ENCODE assay signal across 1 cellular context in the genomic region with DNA sequence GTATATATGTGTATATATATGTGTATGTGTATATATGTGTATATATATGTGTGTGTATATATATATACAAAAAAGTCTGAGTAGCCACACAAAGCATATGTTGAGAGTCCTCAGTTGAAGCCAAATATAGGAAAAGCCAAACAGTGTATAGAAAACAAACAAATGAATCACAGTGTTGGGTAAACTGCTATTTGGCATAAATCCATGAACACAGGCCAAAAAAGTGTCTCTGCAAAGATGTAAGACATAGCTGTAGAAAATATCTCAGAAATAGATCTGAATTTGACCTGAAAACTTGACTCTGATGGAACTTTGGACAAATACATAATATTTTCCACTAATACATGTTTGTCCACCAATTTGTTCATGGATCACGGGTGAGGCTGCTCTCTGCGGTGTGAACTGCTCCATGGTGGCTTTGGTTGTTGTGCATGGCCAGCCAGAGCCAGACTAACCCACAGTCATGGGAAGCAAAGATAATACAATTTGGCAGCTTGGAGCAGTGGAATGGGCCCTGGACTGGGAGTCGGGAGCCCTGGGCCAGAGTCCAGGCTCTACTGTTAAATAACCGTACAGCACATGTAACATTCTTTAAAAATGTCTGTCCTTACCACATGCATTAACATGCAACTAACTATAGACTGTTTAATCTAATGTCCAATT.
TF ChIP-seq lines count a peak whose summit lies in the region.

No MANE protein-coding gene starts in this region.

TF ChIP-seq in K562, 482 proteins besides CTCF, POLR2A, EP300 and RAD21:
- TF ChIP-seq ZNF561 (CRISPR knock-in tag; conservative IDR thresholded peaks at IDR 0.05) (no peak), ZNF197 (CRISPR knock-in tag; IDR thresholded peaks at IDR 0.05; ENCODE audit: low read depth) (no peak), HMGN3 (IDR thresholded peaks at IDR 0.05; ENCODE audit: borderline replicate concordance, extremely low read depth, insufficient read length, low read depth, low read length) (no peak), KDM2B (CRISPR knock-in tag; IDR thresholded peaks at IDR 0.05) (no peak), ZNF232 (CRISPR knock-in tag; IDR thresholded peaks at IDR 0.05) (no peak), ZFX (CRISPR knock-in tag; IDR thresholded peaks at IDR 0.05) (no peak), TBP (optimal IDR thresholded peaks at IDR 0.05; ENCODE audit: low read depth, low read length) (peak; percentile 17), NFIC (IDR thresholded peaks at IDR 0.05) (peak; percentile 70), SMARCE1 (IDR thresholded peaks at IDR 0.05) (no peak)
- TF ChIP-seq, protein P1, sequence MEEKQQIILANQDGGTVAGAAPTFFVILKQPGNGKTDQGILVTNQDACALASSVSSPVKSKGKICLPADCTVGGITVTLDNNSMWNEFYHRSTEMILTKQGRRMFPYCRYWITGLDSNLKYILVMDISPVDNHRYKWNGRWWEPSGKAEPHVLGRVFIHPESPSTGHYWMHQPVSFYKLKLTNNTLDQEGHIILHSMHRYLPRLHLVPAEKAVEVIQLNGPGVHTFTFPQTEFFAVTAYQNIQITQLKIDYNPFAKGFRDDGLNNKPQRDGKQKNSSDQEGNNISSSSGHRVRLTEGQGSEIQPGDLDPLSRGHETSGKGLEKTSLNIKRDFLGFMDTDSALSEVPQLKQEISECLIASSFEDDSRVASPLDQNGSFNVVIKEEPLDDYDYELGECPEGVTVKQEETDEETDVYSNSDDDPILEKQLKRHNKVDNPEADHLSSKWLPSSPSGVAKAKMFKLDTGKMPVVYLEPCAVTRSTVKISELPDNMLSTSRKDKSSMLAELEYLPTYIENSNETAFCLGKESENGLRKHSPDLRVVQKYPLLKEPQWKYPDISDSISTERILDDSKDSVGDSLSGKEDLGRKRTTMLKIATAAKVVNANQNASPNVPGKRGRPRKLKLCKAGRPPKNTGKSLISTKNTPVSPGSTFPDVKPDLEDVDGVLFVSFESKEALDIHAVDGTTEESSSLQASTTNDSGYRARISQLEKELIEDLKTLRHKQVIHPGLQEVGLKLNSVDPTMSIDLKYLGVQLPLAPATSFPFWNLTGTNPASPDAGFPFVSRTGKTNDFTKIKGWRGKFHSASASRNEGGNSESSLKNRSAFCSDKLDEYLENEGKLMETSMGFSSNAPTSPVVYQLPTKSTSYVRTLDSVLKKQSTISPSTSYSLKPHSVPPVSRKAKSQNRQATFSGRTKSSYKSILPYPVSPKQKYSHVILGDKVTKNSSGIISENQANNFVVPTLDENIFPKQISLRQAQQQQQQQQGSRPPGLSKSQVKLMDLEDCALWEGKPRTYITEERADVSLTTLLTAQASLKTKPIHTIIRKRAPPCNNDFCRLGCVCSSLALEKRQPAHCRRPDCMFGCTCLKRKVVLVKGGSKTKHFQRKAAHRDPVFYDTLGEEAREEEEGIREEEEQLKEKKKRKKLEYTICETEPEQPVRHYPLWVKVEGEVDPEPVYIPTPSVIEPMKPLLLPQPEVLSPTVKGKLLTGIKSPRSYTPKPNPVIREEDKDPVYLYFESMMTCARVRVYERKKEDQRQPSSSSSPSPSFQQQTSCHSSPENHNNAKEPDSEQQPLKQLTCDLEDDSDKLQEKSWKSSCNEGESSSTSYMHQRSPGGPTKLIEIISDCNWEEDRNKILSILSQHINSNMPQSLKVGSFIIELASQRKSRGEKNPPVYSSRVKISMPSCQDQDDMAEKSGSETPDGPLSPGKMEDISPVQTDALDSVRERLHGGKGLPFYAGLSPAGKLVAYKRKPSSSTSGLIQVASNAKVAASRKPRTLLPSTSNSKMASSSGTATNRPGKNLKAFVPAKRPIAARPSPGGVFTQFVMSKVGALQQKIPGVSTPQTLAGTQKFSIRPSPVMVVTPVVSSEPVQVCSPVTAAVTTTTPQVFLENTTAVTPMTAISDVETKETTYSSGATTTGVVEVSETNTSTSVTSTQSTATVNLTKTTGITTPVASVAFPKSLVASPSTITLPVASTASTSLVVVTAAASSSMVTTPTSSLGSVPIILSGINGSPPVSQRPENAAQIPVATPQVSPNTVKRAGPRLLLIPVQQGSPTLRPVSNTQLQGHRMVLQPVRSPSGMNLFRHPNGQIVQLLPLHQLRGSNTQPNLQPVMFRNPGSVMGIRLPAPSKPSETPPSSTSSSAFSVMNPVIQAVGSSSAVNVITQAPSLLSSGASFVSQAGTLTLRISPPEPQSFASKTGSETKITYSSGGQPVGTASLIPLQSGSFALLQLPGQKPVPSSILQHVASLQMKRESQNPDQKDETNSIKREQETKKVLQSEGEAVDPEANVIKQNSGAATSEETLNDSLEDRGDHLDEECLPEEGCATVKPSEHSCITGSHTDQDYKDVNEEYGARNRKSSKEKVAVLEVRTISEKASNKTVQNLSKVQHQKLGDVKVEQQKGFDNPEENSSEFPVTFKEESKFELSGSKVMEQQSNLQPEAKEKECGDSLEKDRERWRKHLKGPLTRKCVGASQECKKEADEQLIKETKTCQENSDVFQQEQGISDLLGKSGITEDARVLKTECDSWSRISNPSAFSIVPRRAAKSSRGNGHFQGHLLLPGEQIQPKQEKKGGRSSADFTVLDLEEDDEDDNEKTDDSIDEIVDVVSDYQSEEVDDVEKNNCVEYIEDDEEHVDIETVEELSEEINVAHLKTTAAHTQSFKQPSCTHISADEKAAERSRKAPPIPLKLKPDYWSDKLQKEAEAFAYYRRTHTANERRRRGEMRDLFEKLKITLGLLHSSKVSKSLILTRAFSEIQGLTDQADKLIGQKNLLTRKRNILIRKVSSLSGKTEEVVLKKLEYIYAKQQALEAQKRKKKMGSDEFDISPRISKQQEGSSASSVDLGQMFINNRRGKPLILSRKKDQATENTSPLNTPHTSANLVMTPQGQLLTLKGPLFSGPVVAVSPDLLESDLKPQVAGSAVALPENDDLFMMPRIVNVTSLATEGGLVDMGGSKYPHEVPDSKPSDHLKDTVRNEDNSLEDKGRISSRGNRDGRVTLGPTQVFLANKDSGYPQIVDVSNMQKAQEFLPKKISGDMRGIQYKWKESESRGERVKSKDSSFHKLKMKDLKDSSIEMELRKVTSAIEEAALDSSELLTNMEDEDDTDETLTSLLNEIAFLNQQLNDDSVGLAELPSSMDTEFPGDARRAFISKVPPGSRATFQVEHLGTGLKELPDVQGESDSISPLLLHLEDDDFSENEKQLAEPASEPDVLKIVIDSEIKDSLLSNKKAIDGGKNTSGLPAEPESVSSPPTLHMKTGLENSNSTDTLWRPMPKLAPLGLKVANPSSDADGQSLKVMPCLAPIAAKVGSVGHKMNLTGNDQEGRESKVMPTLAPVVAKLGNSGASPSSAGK (IDR thresholded peaks at IDR 0.05), result peak; percentile 32; the same call in 1 of the 2 replicates
- TF ChIP-seq, protein P2, sequence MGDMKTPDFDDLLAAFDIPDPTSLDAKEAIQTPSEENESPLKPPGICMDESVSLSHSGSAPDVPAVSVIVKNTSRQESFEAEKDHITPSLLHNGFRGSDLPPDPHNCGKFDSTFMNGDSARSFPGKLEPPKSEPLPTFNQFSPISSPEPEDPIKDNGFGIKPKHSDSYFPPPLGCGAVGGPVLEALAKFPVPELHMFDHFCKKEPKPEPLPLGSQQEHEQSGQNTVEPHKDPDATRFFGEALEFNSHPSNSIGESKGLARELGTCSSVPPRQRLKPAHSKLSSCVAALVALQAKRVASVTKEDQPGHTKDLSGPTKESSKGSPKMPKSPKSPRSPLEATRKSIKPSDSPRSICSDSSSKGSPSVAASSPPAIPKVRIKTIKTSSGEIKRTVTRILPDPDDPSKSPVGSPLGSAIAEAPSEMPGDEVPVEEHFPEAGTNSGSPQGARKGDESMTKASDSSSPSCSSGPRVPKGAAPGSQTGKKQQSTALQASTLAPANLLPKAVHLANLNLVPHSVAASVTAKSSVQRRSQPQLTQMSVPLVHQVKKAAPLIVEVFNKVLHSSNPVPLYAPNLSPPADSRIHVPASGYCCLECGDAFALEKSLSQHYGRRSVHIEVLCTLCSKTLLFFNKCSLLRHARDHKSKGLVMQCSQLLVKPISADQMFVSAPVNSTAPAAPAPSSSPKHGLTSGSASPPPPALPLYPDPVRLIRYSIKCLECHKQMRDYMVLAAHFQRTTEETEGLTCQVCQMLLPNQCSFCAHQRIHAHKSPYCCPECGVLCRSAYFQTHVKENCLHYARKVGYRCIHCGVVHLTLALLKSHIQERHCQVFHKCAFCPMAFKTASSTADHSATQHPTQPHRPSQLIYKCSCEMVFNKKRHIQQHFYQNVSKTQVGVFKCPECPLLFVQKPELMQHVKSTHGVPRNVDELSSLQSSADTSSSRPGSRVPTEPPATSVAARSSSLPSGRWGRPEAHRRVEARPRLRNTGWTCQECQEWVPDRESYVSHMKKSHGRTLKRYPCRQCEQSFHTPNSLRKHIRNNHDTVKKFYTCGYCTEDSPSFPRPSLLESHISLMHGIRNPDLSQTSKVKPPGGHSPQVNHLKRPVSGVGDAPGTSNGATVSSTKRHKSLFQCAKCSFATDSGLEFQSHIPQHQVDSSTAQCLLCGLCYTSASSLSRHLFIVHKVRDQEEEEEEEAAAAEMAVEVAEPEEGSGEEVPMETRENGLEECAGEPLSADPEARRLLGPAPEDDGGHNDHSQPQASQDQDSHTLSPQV (IDR thresholded peaks at IDR 0.05), result 0 out of 2 replicates have a peak, but pooled peaks have one; percentile 55
- TF ChIP-seq, protein P3, sequence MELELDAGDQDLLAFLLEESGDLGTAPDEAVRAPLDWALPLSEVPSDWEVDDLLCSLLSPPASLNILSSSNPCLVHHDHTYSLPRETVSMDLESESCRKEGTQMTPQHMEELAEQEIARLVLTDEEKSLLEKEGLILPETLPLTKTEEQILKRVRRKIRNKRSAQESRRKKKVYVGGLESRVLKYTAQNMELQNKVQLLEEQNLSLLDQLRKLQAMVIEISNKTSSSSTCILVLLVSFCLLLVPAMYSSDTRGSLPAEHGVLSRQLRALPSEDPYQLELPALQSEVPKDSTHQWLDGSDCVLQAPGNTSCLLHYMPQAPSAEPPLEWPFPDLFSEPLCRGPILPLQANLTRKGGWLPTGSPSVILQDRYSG (tag; conservative IDR thresholded peaks at IDR 0.05; ENCODE audit: low read depth), result peak; percentile 32; the same call in 1 of the 2 replicates
